In the genomic region with DNA sequence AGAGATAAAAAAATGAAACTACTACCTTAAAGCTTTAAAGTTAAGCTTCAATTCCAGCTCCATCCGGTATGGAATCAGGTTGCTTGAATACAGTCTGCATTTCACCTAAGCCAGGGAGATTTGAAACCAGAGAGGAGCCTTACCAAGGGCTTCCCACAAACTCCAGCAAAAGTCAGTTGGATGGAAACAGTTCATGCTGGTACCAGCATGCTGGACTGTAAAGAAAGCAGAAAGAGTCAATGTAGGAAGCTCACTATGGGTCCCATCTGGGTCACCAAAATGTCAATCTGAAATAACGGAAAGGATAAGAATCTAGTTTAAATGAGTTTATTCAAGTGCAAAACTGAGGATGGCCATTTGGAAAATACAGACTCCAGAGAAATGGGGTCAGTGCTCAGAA, we compare ENCODE assay signal across 15 cellular contexts.
DNase-seq lines count a peak whose midpoint lies in the region; TF ChIP-seq lines count a peak whose summit lies in the region.
"Had no signal": no experiment of that assay in that cellular context is flagged by ENCODE, and none has a peak within 500 bp of the region (broad histone marks: within the 10 kb centered on the region; RNA-seq: fewer than 3 reads in every experiment).

No MANE protein-coding gene starts in this region.

- no peaks in the 10 kb centered on the region for H3K27me3 ChIP-seq in neural progenitor cell
- H3K27me3 ChIP-seq: BLaER1 treated with 17β-estradiol and CSF1 and Interleukin-3, amounts not matched to agents 10 nM and 100 nM had no signal

- DNase-seq in NCI-H82 (lab: John Stamatoyannopoulos, UW) (peak; percentile 3), NCI-H82 treated with DMSO at 0.1 percent for 48 hours (lab: John Stamatoyannopoulos, UW; ENCODE audit: unreplicated experiment) (no peak), fibroblast of peridontal ligament (ENCODE audit: extremely low read depth) (peak; percentile 9), neural progenitor cell (ENCODE audit: low spot score) (peak; percentile 7), NCI-H1436 treated with DMSO at 0.1 percent for 48 hours (lab: John Stamatoyannopoulos, UW) (no peak), Ammon's horn (ENCODE audit: low spot score) (no peak)
- no peak for DNase-seq in activated naive CD4-positive, alpha-beta T cell treated with anti-CD3 and anti-CD28 coated beads, Interleukin-2, amount 50 U/mL, for 16 hours
- no peak for DNase-seq in stimulated activated CD4-positive, alpha-beta T cell treated with anti-CD3 and anti-CD28 coated beads, Interleukin-4, amount 100 ng/mL, for 4 hours
- DNase-seq: CD4-positive, CD25-positive, alpha-beta regulatory T cell; DMS53; GM23248; HFFc6 had no signal

- no peak overlapping the region for H3K9ac ChIP-seq in neural progenitor cell
- H3K9ac ChIP-seq: BLaER1 treated with 17β-estradiol and CSF1 and Interleukin-3, amounts not matched to agents 10 nM and 100 nM; GM23248 had no signal

- H3K79me2 ChIP-seq in neural progenitor cell (ENCODE audit: low read depth), result no peaks in the 10 kb centered on the region

- H3K9me3 Mint-ChIP-seq in neural progenitor cell, result no peaks in the 10 kb centered on the region
- H3K9me3 Mint-ChIP-seq: HFFc6 had no signal

- no peak overlapping the region for H3K27ac Mint-ChIP-seq in neural progenitor cell
- H3K27ac Mint-ChIP-seq: CD4-positive, CD25-positive, alpha-beta regulatory T cell; HFFc6 had no signal

- no peaks in the 10 kb centered on the region for H3F3A ChIP-seq in neural progenitor cell (ENCODE audit: low read depth)

- no peak overlapping the region for H3K4me3 ChIP-seq in neural progenitor cell
- H3K4me3 ChIP-seq: BLaER1 treated with 17β-estradiol and CSF1 and Interleukin-3, amounts not matched to agents 10 nM and 100 nM; GM23248; HAP-1 had no signal

- H2AFZ ChIP-seq in neural progenitor cell (replicated peaks), result no peak overlapping the region
- H2AFZ ChIP-seq: GM23248 had no signal

- H3K27ac ChIP-seq in neural progenitor cell, result no peak overlapping the region
- H3K27ac ChIP-seq: 22Rv1; BLaER1 treated with 17β-estradiol and CSF1 and Interleukin-3, amounts not matched to agents 10 nM and 100 nM; GM23248 had no signal

- TF ChIP-seq CTCF in neural progenitor cell (IDR thresholded peaks at IDR 0.05), result no peak

- peaks cover 4% of the 10 kb centered on the region for H3K27me3 Mint-ChIP-seq in neural progenitor cell (ENCODE audit: insufficient read depth, low read depth)

- no peaks in the 10 kb centered on the region for H4K20me1 ChIP-seq in neural progenitor cell (ENCODE audit: low read depth)
- H4K20me1 ChIP-seq: BLaER1 treated with 17β-estradiol and CSF1 and Interleukin-3, amounts not matched to agents 10 nM and 100 nM had no signal

- H3K4me1 ChIP-seq in neural progenitor cell, result peaks cover 8% of the 10 kb centered on the region
- H3K4me1 ChIP-seq: HAP-1 had no signal

- H3K36me3 Mint-ChIP-seq in neural progenitor cell, result no peaks in the 10 kb centered on the region
- H3K36me3 Mint-ChIP-seq: CD4-positive, CD25-positive, alpha-beta regulatory T cell had no signal

- peaks cover 4% of the 10 kb centered on the region for H3K4me1 Mint-ChIP-seq in neural progenitor cell
- H3K4me1 Mint-ChIP-seq: CD4-positive, CD25-positive, alpha-beta regulatory T cell had no signal

- no peaks in the 10 kb centered on the region for H3K9me3 ChIP-seq in neural progenitor cell (ENCODE audit: low read depth)
- H3K9me3 ChIP-seq: HAP-1 had no signal

- no peak overlapping the region for H3K4me3 Mint-ChIP-seq in neural progenitor cell
- H3K4me3 Mint-ChIP-seq: CD4-positive, CD25-positive, alpha-beta regulatory T cell; HFFc6 had no signal

- H3K4me2 ChIP-seq in neural progenitor cell, result no peak overlapping the region

- no peaks in the 10 kb centered on the region for H3K36me3 ChIP-seq in neural progenitor cell
- H3K36me3 ChIP-seq: BLaER1 treated with 17β-estradiol and CSF1 and Interleukin-3, amounts not matched to agents 10 nM and 100 nM; HAP-1 had no signal

Comparison
In these comparisons a context has a peak if more than half of its experiments do, and no peak if none do; other contexts are left out.
1. DNase-seq: peak in NCI-H82 (single experiment), fibroblast of peridontal ligament (single experiment) and neural progenitor cell (single experiment); none in NCI-H82 treated with DMSO at 0.1 percent for 48 hours (single experiment), activated naive CD4-positive, alpha-beta T cell treated with anti-CD3 and anti-CD28 coated beads, Interleukin-2, amount 50 U/mL, for 16 hours (single experiment), stimulated activated CD4-positive, alpha-beta T cell treated with anti-CD3 and anti-CD28 coated beads, Interleukin-4, amount 100 ng/mL, for 4 hours (0 of 2), NCI-H1436 treated with DMSO at 0.1 percent for 48 hours (single experiment) and Ammon's horn (single experiment).